11 cellular contexts compared by ENCODE assay signal in genomic region chr2:37582371-37582770, GRCh38.
DNase-seq lines count a peak whose midpoint lies in the region; ATAC-seq lines count a peak whose summit lies in the region.
"Had no signal": no experiment of that assay in that cellular context is flagged by ENCODE, and none has a peak within 500 bp of the region (broad histone marks: within the 10 kb centered on the region; RNA-seq: fewer than 3 reads in every experiment).

No MANE protein-coding gene starts in this region.

- H3K27ac ChIP-seq in ACC112 (ENCODE audit: low read depth, low read length) = peak overlapping the region; percentile 94
- H3K27ac ChIP-seq in CD4-positive, alpha-beta memory T cell (ENCODE audit: low read depth, low read length) = peak overlapping the region; percentile 58

- peak overlapping the region; percentile 58 for H3K4me3 ChIP-seq in ACC112 (ENCODE audit: low read depth, low read length)
- H3K4me3 ChIP-seq in CD4-positive, alpha-beta memory T cell (ENCODE audit: low read length in 2 of 2) = peak overlapping the region; percentile 17 to 38

- H3K27me3 Mint-ChIP-seq in CD4-positive, alpha-beta memory T cell = no peaks in the 10 kb centered on the region
- H3K27me3 Mint-ChIP-seq in activated naive CD8-positive, alpha-beta T cell treated with anti-CD3 and anti-CD28 coated beads, Interleukin-2, amount 50 U/mL, for 24 hours = no peaks in the 10 kb centered on the region
- no peaks in the 10 kb centered on the region for H3K27me3 Mint-ChIP-seq in naive thymus-derived CD8-positive, alpha-beta T cell

- POLR2A ChIA-PET in CD4-positive, alpha-beta memory T cell (lab: Charles Lee; ENCODE audit: partially characterized antibody) = interaction anchor here (0.9 to 11.1 kb wide), 16 partner anchors 9 to 126 kb away, joined by 3 to 322 read pairs (median 8); partner anchors contain the start of gene CDC42EP3
- POLR2A ChIA-PET in naive thymus-derived CD8-positive, alpha-beta T cell (lab: Charles Lee) = interaction anchor here (0.7 to 2.7 kb wide), 11 partner anchors 15 to 616 kb away, joined by 3 to 21 read pairs (median 3); partner anchors contain the start of genes CDC42EP3 and STRN

- H3K79me2 ChIP-seq in ACC112 (ENCODE audit: control insufficient read depth, insufficient read depth, low read length, unreplicated experiment) = no peaks in the 10 kb centered on the region

- peaks cover 48 to 66% (median 60%) of the 10 kb centered on the region in 4 donors for H3K4me1 Mint-ChIP-seq in CD4-positive, alpha-beta memory T cell
- H3K4me1 Mint-ChIP-seq in activated naive CD8-positive, alpha-beta T cell treated with anti-CD3 and anti-CD28 coated beads, Interleukin-2, amount 50 U/mL, for 24 hours = peaks cover 72% of the 10 kb centered on the region
- H3K4me1 Mint-ChIP-seq in naive thymus-derived CD8-positive, alpha-beta T cell = peaks cover 35 to 63% (median 61%) of the 10 kb centered on the region in 4 donors

- no peaks in the 10 kb centered on the region for H3K27me3 ChIP-seq in ACC112 (ENCODE audit: insufficient read depth, low read length)
- no peaks in the 10 kb centered on the region for H3K27me3 ChIP-seq in CD4-positive, alpha-beta memory T cell (ENCODE audit: insufficient read depth, low read length)

- CTCF ChIA-PET in CD4-positive, alpha-beta memory T cell (lab: Charles Lee; ENCODE audit: partially characterized antibody) = interaction anchor here (0.7 to 2.4 kb wide), 15 partner anchors 11 to 250 kb away, joined by 3 to 21 read pairs (median 4); no protein-coding TSS in a partner anchor

- no peak for ATAC-seq in activated naive CD8-positive, alpha-beta T cell treated with anti-CD3 and anti-CD28 coated beads, Interleukin-2, amount 50 U/mL, for 24 hours
- ATAC-seq in naive thymus-derived CD8-positive, alpha-beta T cell = no peak
- no peak for ATAC-seq in GM19023 (IDR thresholded peaks at IDR 0.05; ENCODE audit: unreplicated experiment)

- H3K27ac Mint-ChIP-seq in CD4-positive, alpha-beta memory T cell = peak overlapping the region; percentile 87 to 98 (median 92)
- peak overlapping the region; percentile 40 for H3K27ac Mint-ChIP-seq in activated naive CD8-positive, alpha-beta T cell treated with anti-CD3 and anti-CD28 coated beads, Interleukin-2, amount 50 U/mL, for 24 hours
- H3K27ac Mint-ChIP-seq in naive thymus-derived CD8-positive, alpha-beta T cell = peak overlapping the region in 8 of 10 donors; percentile 4 to 91 (median 84)
- H3K27ac Mint-ChIP-seq: endodermal cell, IgD-negative memory B cell had no signal

- H3K4me1 ChIP-seq in ACC112 (ENCODE audit: control insufficient read depth, insufficient read depth, low read length, unreplicated experiment) = peaks cover 63% of the 10 kb centered on the region
- peaks cover 59% of the 10 kb centered on the region for H3K4me1 ChIP-seq in CD4-positive, alpha-beta memory T cell (ENCODE audit: insufficient read depth, low read length)

- no peak for DNase-seq in CD4-positive, alpha-beta memory T cell
- no peak for DNase-seq in activated naive CD8-positive, alpha-beta T cell treated with anti-CD3 and anti-CD28 coated beads, Interleukin-2, amount 50 U/mL, for 24 hours
- no peak for DNase-seq in naive thymus-derived CD8-positive, alpha-beta T cell
- DNase-seq in stimulated activated CD4-positive, alpha-beta T cell treated with anti-CD3 and anti-CD28 coated beads, Interleukin-12 subunit alpha, Interleukin-12 subunit beta, amount 100 ng/mL, for 4 hours = no peak
- DNase-seq in anterior cingulate cortex (lab: John Stamatoyannopoulos, UW) = no peak
- DNase-seq in stimulated activated CD4-positive, alpha-beta T cell treated with anti-CD3 and anti-CD28 coated beads, Interleukin-2, amount 100 ng/mL, for 48 hours = no peak
- DNase-seq: endodermal cell, NCI-H187 had no signal

- peaks cover 0 to 5% (median 2%) of the 10 kb centered on the region in 8 donors for H3K9me3 Mint-ChIP-seq in CD4-positive, alpha-beta memory T cell
- H3K9me3 Mint-ChIP-seq in activated naive CD8-positive, alpha-beta T cell treated with anti-CD3 and anti-CD28 coated beads, Interleukin-2, amount 50 U/mL, for 24 hours = peaks cover 14% of the 10 kb centered on the region
- peaks cover 0 to 4% (median 0%) of the 10 kb centered on the region in 9 donors for H3K9me3 Mint-ChIP-seq in naive thymus-derived CD8-positive, alpha-beta T cell

- H3K4me3 Mint-ChIP-seq in CD4-positive, alpha-beta memory T cell = peak overlapping the region; percentile 50 to 90 (median 80)
- peak overlapping the region; percentile 54 for H3K4me3 Mint-ChIP-seq in activated naive CD8-positive, alpha-beta T cell treated with anti-CD3 and anti-CD28 coated beads, Interleukin-2, amount 50 U/mL, for 24 hours
- H3K4me3 Mint-ChIP-seq in naive thymus-derived CD8-positive, alpha-beta T cell = peak overlapping the region; percentile 58 to 82 (median 76)
- H3K4me3 Mint-ChIP-seq: endodermal cell had no signal

- H3K36me3 Mint-ChIP-seq in CD4-positive, alpha-beta memory T cell = no peaks in the 10 kb centered on the region
- peaks cover 3% of the 10 kb centered on the region for H3K36me3 Mint-ChIP-seq in activated naive CD8-positive, alpha-beta T cell treated with anti-CD3 and anti-CD28 coated beads, Interleukin-2, amount 50 U/mL, for 24 hours (ENCODE audit: low read depth)
- H3K36me3 Mint-ChIP-seq in naive thymus-derived CD8-positive, alpha-beta T cell = peaks cover 0 to 2% (median 0%) of the 10 kb centered on the region in 3 donors
- H3K36me3 Mint-ChIP-seq: IgD-negative memory B cell had no signal

- intact Hi-C loops in CD4-positive, alpha-beta memory T cell (cut with micrococcal nuclease) = no loop called here

- H3K9me3 ChIP-seq in CD4-positive, alpha-beta memory T cell (ENCODE audit: control insufficient read depth in 1 of 2, low read length in 2 of 2) = no peaks in the 10 kb centered on the region

- H2AFZ ChIP-seq in ACC112 (ENCODE audit: low read length, unreplicated experiment) = peak overlapping the region; percentile 64

- H3K36me3 ChIP-seq in ACC112 (ENCODE audit: insufficient read depth, low read length) = no peaks in the 10 kb centered on the region
- H3K36me3 ChIP-seq in CD4-positive, alpha-beta memory T cell (ENCODE audit: insufficient read depth, low read length) = no peaks in the 10 kb centered on the region

Comparison
In these comparisons a context has a peak if more than half of its experiments do, and no peak if none do; other contexts are left out.
1. H3K27ac Mint-ChIP-seq: peak in every context shown above with its lines; median percentile 92 in CD4-positive, alpha-beta memory T cell; 84 in naive thymus-derived CD8-positive, alpha-beta T cell; 40 in activated naive CD8-positive, alpha-beta T cell treated with anti-CD3 and anti-CD28 coated beads, Interleukin-2, amount 50 U/mL, for 24 hours.